Comparison of ENCODE assay signal across 9 cellular contexts in genomic region chr17:72618018-72618509, GRCh38.
A peak's percentile ranks its signal among the peaks of the same experiment; 100 is the strongest.
DNase-seq lines count a peak whose midpoint lies in the region; ATAC-seq and TF ChIP-seq lines count a peak whose summit lies in the region.
"Had no signal": no experiment of that assay in that cellular context is flagged by ENCODE, and none has a peak within 500 bp of the region (broad histone marks: within the 10 kb centered on the region; RNA-seq: fewer than 3 reads in every experiment).

No MANE protein-coding gene starts in this region.

- H3K27me3 Mint-ChIP-seq in neural crest cell (ENCODE audit: low read depth), result peaks cover 10% of the 10 kb centered on the region

- DNase-seq in AG20443 (ENCODE audit: low spot score), result peak; percentile 63
- DNase-seq in NCI-H2227 (lab: John Stamatoyannopoulos, UW; ENCODE audit: unreplicated experiment), result peak; percentile 64
- peak; percentile 75 for DNase-seq in activated effector memory CD4-positive, alpha-beta T cell treated with anti-CD3 and anti-CD28 coated beads, Interleukin-2, amount 50 U/mL, for 16 hours
- DNase-seq in neural crest cell (ENCODE audit: low read depth, low spot score), result no peak
- DNase-seq in inferior parietal cortex (ENCODE audit: extremely low spot score), result no peak
- no peak for DNase-seq in EL
- DNase-seq in A172 (ENCODE audit: low spot score), result no peak
- DNase-seq: natural killer cell had no signal

- no peak for TF ChIP-seq CTCF in neural crest cell (conservative IDR thresholded peaks at IDR 0.05)

- peaks cover 70% of the 10 kb centered on the region for H3K4me1 Mint-ChIP-seq in neural crest cell

- peak; percentile 65 for ATAC-seq in GM19463 (IDR thresholded peaks at IDR 0.05; ENCODE audit: unreplicated experiment)

- H3K27ac Mint-ChIP-seq in neural crest cell (ENCODE audit: unreplicated experiment), result no peak overlapping the region

- peak overlapping the region; percentile 3 for H3K4me3 Mint-ChIP-seq in neural crest cell
- H3K4me3 Mint-ChIP-seq: natural killer cell had no signal

- no peaks in the 10 kb centered on the region for H3K9me3 Mint-ChIP-seq in neural crest cell
- H3K9me3 Mint-ChIP-seq: natural killer cell had no signal

- H3K36me3 Mint-ChIP-seq in neural crest cell (ENCODE audit: low read depth), result no peaks in the 10 kb centered on the region
- H3K36me3 Mint-ChIP-seq: natural killer cell had no signal

Comparison
In these comparisons a context has a peak if more than half of its experiments do, and no peak if none do; other contexts are left out.
1. DNase-seq: peak in AG20443 (single experiment), NCI-H2227 (single experiment) and activated effector memory CD4-positive, alpha-beta T cell treated with anti-CD3 and anti-CD28 coated beads, Interleukin-2, amount 50 U/mL, for 16 hours (single experiment); none in neural crest cell (single experiment), inferior parietal cortex (single experiment), EL (single experiment) and A172 (single experiment).